Comparison of ENCODE assay signal across 9 cellular contexts in the genomic region with DNA sequence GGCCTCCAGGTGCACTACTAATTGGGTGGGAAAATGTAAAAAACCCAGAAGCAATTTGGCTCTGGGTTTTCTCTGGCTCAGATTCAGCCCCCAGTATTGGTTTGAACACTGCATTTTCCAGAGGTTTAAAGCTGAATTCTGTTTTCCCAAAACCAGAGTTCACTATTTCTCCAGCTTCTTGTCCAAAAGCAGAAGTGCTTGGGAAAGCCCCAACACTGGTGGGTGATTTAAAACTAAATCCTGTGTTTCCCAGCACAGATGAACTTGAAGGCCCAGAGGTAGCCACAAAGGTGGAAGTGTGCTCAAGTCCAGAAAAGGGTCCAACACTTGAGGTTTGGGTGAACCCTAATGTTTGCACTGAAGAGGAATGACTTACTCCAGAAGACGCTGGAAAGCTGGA. TPM values are rescaled to one million over a fixed set of nuclear protein-coding genes. Genes with fewer than 3 reads are reported as not detected.
A peak's percentile ranks its signal among the peaks of the same experiment; 100 is the strongest.
DNase-seq lines count a peak whose midpoint lies in the region; ATAC-seq lines count a peak whose summit lies in the region.
"Had no signal": no experiment of that assay in that cellular context is flagged by ENCODE, and none has a peak within 500 bp of the region (broad histone marks: within the 10 kb centered on the region; RNA-seq: fewer than 3 reads in every experiment).

No MANE protein-coding gene starts in this region.

- peaks cover 56% of the 10 kb centered on the region for H3K36me3 Mint-ChIP-seq in stimulated activated naive CD8-positive, alpha-beta T cell treated with anti-CD3 and anti-CD28 coated beads, Interleukin-15, Interleukin-2, amounts not matched to agents 100 ng/mL and 50 ng/mL, for 24 hours (ENCODE audit: low read depth)
- H3K36me3 Mint-ChIP-seq in activated naive CD8-positive, alpha-beta T cell treated with anti-CD3 and anti-CD28 coated beads, Interleukin-2, amount 10 ng/mL, durations not matched to agents 7 days and 5 days = peaks cover 31% of the 10 kb centered on the region
- H3K36me3 Mint-ChIP-seq in memory B cell = peaks cover 12% of the 10 kb centered on the region

- peak overlapping the region; percentile 91 for H3K27ac Mint-ChIP-seq in stimulated activated naive CD8-positive, alpha-beta T cell treated with anti-CD3 and anti-CD28 coated beads, Interleukin-15, Interleukin-2, amounts not matched to agents 100 ng/mL and 50 ng/mL, for 24 hours
- H3K27ac Mint-ChIP-seq in activated naive CD8-positive, alpha-beta T cell treated with anti-CD3 and anti-CD28 coated beads, Interleukin-2, amount 10 ng/mL, durations not matched to agents 7 days and 5 days = peak overlapping the region; percentile 92
- H3K27ac Mint-ChIP-seq in memory B cell = peak overlapping the region; percentile 92

- H3K36me3 ChIP-seq in H7 (replicated peaks; ENCODE audit: control insufficient read depth, insufficient read depth, low read length) = peaks cover 10% of the 10 kb centered on the region

- no peak for ATAC-seq in stimulated activated naive CD8-positive, alpha-beta T cell treated with anti-CD3 and anti-CD28 coated beads, Interleukin-15, Interleukin-2, amounts not matched to agents 100 U/mL and 50 U/mL, for 24 hours
- no peak for ATAC-seq in activated naive CD8-positive, alpha-beta T cell treated with anti-CD3 and anti-CD28 coated beads, Interleukin-2, amount 10 ng/mL, durations not matched to agents 7 days and 5 days (ENCODE audit: low read depth)
- no peak for ATAC-seq in memory B cell (ENCODE audit: low read depth)

- no peak overlapping the region for H3K4me3 ChIP-seq in H7 (ENCODE audit: insufficient read depth, low read depth, low read length)

- no peak for DNase-seq in stimulated activated naive CD8-positive, alpha-beta T cell treated with anti-CD3 and anti-CD28 coated beads, Interleukin-15, Interleukin-2, amounts not matched to agents 100 U/mL and 50 U/mL, for 24 hours
- DNase-seq in activated naive CD8-positive, alpha-beta T cell treated with anti-CD3 and anti-CD28 coated beads, Interleukin-2, amount 10 ng/mL, durations not matched to agents 7 days and 5 days = no peak
- DNase-seq in memory B cell (ENCODE audit: low spot score in 2 of 2) (no peak), DMS79 treated with DMSO at 0.1 percent for 48 hours (lab: John Stamatoyannopoulos, UW) (no peak), H7 (no peak), NCI-H2227 (lab: John Stamatoyannopoulos, UW; ENCODE audit: unreplicated experiment) (no peak)
- no peak for DNase-seq in stimulated activated CD4-positive, alpha-beta T cell treated with anti-CD3 and anti-CD28 coated beads, Interleukin-2, amount 100 ng/mL, for 24 hours
- DNase-seq: activated gamma-delta T cell had no signal

- H3K4me3 Mint-ChIP-seq in stimulated activated naive CD8-positive, alpha-beta T cell treated with anti-CD3 and anti-CD28 coated beads, Interleukin-15, Interleukin-2, amounts not matched to agents 100 ng/mL and 50 ng/mL, for 24 hours = peak overlapping the region; percentile 95
- peak overlapping the region; percentile 98 for H3K4me3 Mint-ChIP-seq in activated naive CD8-positive, alpha-beta T cell treated with anti-CD3 and anti-CD28 coated beads, Interleukin-2, amount 10 ng/mL, durations not matched to agents 7 days and 5 days
- peak overlapping the region; percentile 99 for H3K4me3 Mint-ChIP-seq in memory B cell

- H3K4me1 Mint-ChIP-seq in stimulated activated naive CD8-positive, alpha-beta T cell treated with anti-CD3 and anti-CD28 coated beads, Interleukin-15, Interleukin-2, amounts not matched to agents 100 ng/mL and 50 ng/mL, for 24 hours (ENCODE audit: low read depth) = peaks cover 61% of the 10 kb centered on the region
- peaks cover 34% of the 10 kb centered on the region for H3K4me1 Mint-ChIP-seq in activated naive CD8-positive, alpha-beta T cell treated with anti-CD3 and anti-CD28 coated beads, Interleukin-2, amount 10 ng/mL, durations not matched to agents 7 days and 5 days
- H3K4me1 Mint-ChIP-seq in memory B cell = peaks cover 28% of the 10 kb centered on the region

- no peaks in the 10 kb centered on the region for H3K27me3 ChIP-seq in H7 (ENCODE audit: control insufficient read depth, insufficient read depth, low read length)

- POLR2A ChIA-PET in activated naive CD8-positive, alpha-beta T cell treated with anti-CD3 and anti-CD28 coated beads, Interleukin-2, amount 10 ng/mL, durations not matched to agents 7 days and 5 days (lab: Charles Lee) = interaction anchor here (0.7 to 2.9 kb wide), 4 partner anchors 10 to 47 kb away, joined by 3 to 14 read pairs (median 4); no protein-coding TSS in a partner anchor

- no peaks in the 10 kb centered on the region for H3K27me3 Mint-ChIP-seq in stimulated activated naive CD8-positive, alpha-beta T cell treated with anti-CD3 and anti-CD28 coated beads, Interleukin-15, Interleukin-2, amounts not matched to agents 100 ng/mL and 50 ng/mL, for 24 hours
- no peaks in the 10 kb centered on the region for H3K27me3 Mint-ChIP-seq in activated naive CD8-positive, alpha-beta T cell treated with anti-CD3 and anti-CD28 coated beads, Interleukin-2, amount 10 ng/mL, durations not matched to agents 7 days and 5 days
- no peaks in the 10 kb centered on the region for H3K27me3 Mint-ChIP-seq in memory B cell

- no peaks in the 10 kb centered on the region for H3K9me3 Mint-ChIP-seq in stimulated activated naive CD8-positive, alpha-beta T cell treated with anti-CD3 and anti-CD28 coated beads, Interleukin-15, Interleukin-2, amounts not matched to agents 100 ng/mL and 50 ng/mL, for 24 hours
- H3K9me3 Mint-ChIP-seq in activated naive CD8-positive, alpha-beta T cell treated with anti-CD3 and anti-CD28 coated beads, Interleukin-2, amount 10 ng/mL, durations not matched to agents 7 days and 5 days = no peaks in the 10 kb centered on the region
- no peaks in the 10 kb centered on the region for H3K9me3 Mint-ChIP-seq in memory B cell

RNA-seq across cellular contexts. Expression of gene MCM3AP, which starts 0.7 kb away (rescaled TPM):
- total RNA-seq in activated naive CD8-positive, alpha-beta T cell treated with anti-CD3 and anti-CD28 coated beads, Interleukin-2, amount 10 ng/mL, durations not matched to agents 7 days and 5 days = 100 to 1,000 TPM; 130 to 150 TPM
- 84.8 and 112 TPM in 2 replicates for total RNA-seq in H7 (2014; rRNA removed; shearing (Covaris generic))

RNA-seq across cellular contexts. Expression of gene YBEY, which starts 1.4 kb away (rescaled TPM):
- total RNA-seq in activated naive CD8-positive, alpha-beta T cell treated with anti-CD3 and anti-CD28 coated beads, Interleukin-2, amount 10 ng/mL, durations not matched to agents 7 days and 5 days = 10 to 100 TPM in 1 of 2 experiments, 1 to 10 TPM in 1; 9.6 to 10.7 TPM
- total RNA-seq in H7 (2014; rRNA removed; shearing (Covaris generic)) = 28.0 and 35.0 TPM in 2 replicates

RNA-seq across cellular contexts. Expression of gene C21orf58, which starts 38.9 kb away (rescaled TPM):
- total RNA-seq in activated naive CD8-positive, alpha-beta T cell treated with anti-CD3 and anti-CD28 coated beads, Interleukin-2, amount 10 ng/mL, durations not matched to agents 7 days and 5 days = 10 to 100 TPM; 50.1 to 53.9 TPM
- total RNA-seq in H7 (2014; rRNA removed; shearing (Covaris generic)) = 16.8 and 26.4 TPM in 2 replicates

RNA-seq across cellular contexts. Expression of gene PCNT, which starts 39.2 kb away (rescaled TPM):
- total RNA-seq in activated naive CD8-positive, alpha-beta T cell treated with anti-CD3 and anti-CD28 coated beads, Interleukin-2, amount 10 ng/mL, durations not matched to agents 7 days and 5 days = 10 to 100 TPM; 85.4 to 86.1 TPM
- total RNA-seq in H7 (2014; rRNA removed; shearing (Covaris generic)) = 20.7 and 37.7 TPM in 2 replicates

RNA-seq across cellular contexts. Expression of gene LSS, which starts 56.1 kb away (rescaled TPM):
- total RNA-seq in activated naive CD8-positive, alpha-beta T cell treated with anti-CD3 and anti-CD28 coated beads, Interleukin-2, amount 10 ng/mL, durations not matched to agents 7 days and 5 days = 10 to 100 TPM; 57.6 to 66.7 TPM
- total RNA-seq in H7 (2014; rRNA removed; shearing (Covaris generic)) = 44.6 and 53.3 TPM in 2 replicates
